ENCODE assay signal across 20 cellular contexts in genomic region chr10:74831518-74832120, GRCh38. TPM values are rescaled to one million over a fixed set of nuclear protein-coding genes. Genes with fewer than 3 reads are reported as not detected.
DNase-seq lines count a peak whose midpoint lies in the region; ATAC-seq, FAIRE-seq and TF ChIP-seq lines count a peak whose summit lies in the region.
"Had no signal": no experiment of that assay in that cellular context is flagged by ENCODE, and none has a peak within 500 bp of the region (broad histone marks: within the 10 kb centered on the region; RNA-seq: fewer than 3 reads in every experiment).

No MANE protein-coding gene starts in this region.

- H3K4me1 ChIP-seq in pancreas = peaks cover 7 to 42% (median 16%) of the 10 kb centered on the region in 3 donors

- no peak for TF ChIP-seq CTCF in CD14-positive monocyte (IDR thresholded peaks at IDR 0.05)
- TF ChIP-seq CTCF in activated B cell treated with CpG ODN at 0.5 μM for 24 hours (IDR thresholded peaks at IDR 0.05) = no peak
- no peak for TF ChIP-seq CTCF in neural crest cell (conservative IDR thresholded peaks at IDR 0.05)
- TF ChIP-seq CTCF in pancreas (IDR thresholded peaks at IDR 0.05) = no peak

- H3K27ac Mint-ChIP-seq in CD14-positive monocyte (peak overlapping the region in 5 of 7 donors; percentile 13 to 70 (median 55)), activated B cell treated with CpG ODN at 0.5 μM for 24 hours (peak overlapping the region; percentile 5), neural crest cell (ENCODE audit: unreplicated experiment) (peak overlapping the region; percentile 16)
- H3K27ac Mint-ChIP-seq: activated CD8-positive, alpha-beta memory T cell treated with anti-CD3 and anti-CD28 coated beads, Interleukin-2, amount 10 ng/mL, durations not matched to agents 7 days and 5 days had no signal

- H3K27ac ChIP-seq in pancreas = peak overlapping the region in 1 of 4 donors; percentile 5
- H3K27ac ChIP-seq: parathyroid adenoma, thoracic aorta had no signal

- FAIRE-seq in GM12892 (lab: Jason Lieb, UNC) (peak; percentile 44), pancreas (lab: Jason Lieb, UNC) (no peak)
- FAIRE-seq: H1, islet of Langerhans, K562 had no signal

- H3K4me1 Mint-ChIP-seq in CD14-positive monocyte (peaks cover 51% of the 10 kb centered on the region), activated B cell treated with CpG ODN at 0.5 μM for 24 hours (peaks cover 72% of the 10 kb centered on the region), neural crest cell (peaks cover 41% of the 10 kb centered on the region)

- H3K4me3 ChIP-seq in pancreas = no peak overlapping the region
- H3K4me3 ChIP-seq: K562, lung, thoracic aorta had no signal

- H3K9me3 Mint-ChIP-seq in CD14-positive monocyte (no peaks in the 10 kb centered on the region), activated B cell treated with CpG ODN at 0.5 μM for 24 hours (no peaks in the 10 kb centered on the region), neural crest cell (peaks cover 13% of the 10 kb centered on the region)
- H3K9me3 Mint-ChIP-seq: CD8-positive, alpha-beta memory T cell had no signal

- H3K36me3 Mint-ChIP-seq in CD14-positive monocyte (peaks cover 0 to 5% of the 10 kb centered on the region in 2 donors), activated B cell treated with CpG ODN at 0.5 μM for 24 hours (ENCODE audit: low read depth) (peaks cover 7% of the 10 kb centered on the region), neural crest cell (ENCODE audit: low read depth) (peaks cover 17% of the 10 kb centered on the region)

- TF ChIP-seq POLR2A in GM12892 (IDR thresholded peaks at IDR 0.05; ENCODE audit: low read depth, low read length) = no peak

- CTCF ChIA-PET in activated B cell treated with CpG ODN at 0.5 μM for 24 hours (lab: Charles Lee) = no interaction called here

- intact Hi-C loops in CD14-positive monocyte (cut with micrococcal nuclease) (no loop called here), activated B cell treated with CpG ODN at 0.5 μM for 24 hours (cut with micrococcal nuclease) (no loop called here), pancreas (cut with DNase I) (no loop called here)

- WGBS in pancreas, 2 donors = 24 to 26% methylated on average over 1 of the region's 1 CpG

- H3K27me3 Mint-ChIP-seq in CD14-positive monocyte (ENCODE audit: low read depth in 3 of 3) (no peaks in the 10 kb centered on the region), activated B cell treated with CpG ODN at 0.5 μM for 24 hours (no peaks in the 10 kb centered on the region), neural crest cell (ENCODE audit: low read depth) (no peaks in the 10 kb centered on the region)
- H3K27me3 Mint-ChIP-seq: activated CD8-positive, alpha-beta memory T cell treated with anti-CD3 and anti-CD28 coated beads, Interleukin-2, amount 10 ng/mL, durations not matched to agents 7 days and 5 days; CD8-positive, alpha-beta memory T cell had no signal

- H3K27me3 ChIP-seq in pancreas = no peaks in the 10 kb centered on the region

- no peaks in the 10 kb centered on the region for H3K9me3 ChIP-seq in pancreas
- H3K9me3 ChIP-seq: thoracic aorta had no signal

- POLR2A ChIA-PET in activated B cell treated with CpG ODN at 0.5 μM for 24 hours (lab: Charles Lee) = interaction anchor here (0.9 kb wide), 1 partner anchor 146 kb away, joined by 3 read pairs; no protein-coding TSS in a partner anchor

- H3K36me3 ChIP-seq in pancreas = no peaks in the 10 kb centered on the region

- H3K4me3 Mint-ChIP-seq in CD14-positive monocyte (no peak overlapping the region), activated B cell treated with CpG ODN at 0.5 μM for 24 hours (no peak overlapping the region), neural crest cell (peak overlapping the region; percentile 0)
- H3K4me3 Mint-ChIP-seq: activated CD8-positive, alpha-beta memory T cell treated with anti-CD3 and anti-CD28 coated beads, Interleukin-2, amount 10 ng/mL, durations not matched to agents 7 days and 5 days had no signal

- DNase-seq in CD14-positive monocyte (ENCODE audit: low spot score) (no peak), GM12892 (ENCODE audit: insufficient read length) (no peak), activated B cell treated with CpG ODN at 0.5 μM for 24 hours (no peak), neural crest cell (ENCODE audit: low read depth, low spot score) (no peak), D341Med (ENCODE audit: low spot score) (no peak), pancreas (no peak), HCEC 1CT (no peak)
- DNase-seq in activated naive CD4-positive, alpha-beta T cell treated with Interleukin-2 at 50 U/mL for 16 hours = no peak
- DNase-seq: activated CD8-positive, alpha-beta memory T cell treated with anti-CD3 and anti-CD28 coated beads, Interleukin-2, amount 10 ng/mL, durations not matched to agents 7 days and 5 days; activated effector memory CD4-positive, alpha-beta T cell treated with Interleukin-2 at 50 U/mL for 16 hours; amniotic stem cell; CD8-positive, alpha-beta memory T cell; DMS79; NCI-H2029 had no signal

- no peak for ATAC-seq in activated B cell treated with CpG ODN at 0.5 μM for 24 hours (ENCODE audit: low read depth)
- no peak for ATAC-seq in pancreas
- ATAC-seq: activated CD8-positive, alpha-beta memory T cell treated with anti-CD3 and anti-CD28 coated beads, Interleukin-2, amount 10 ng/mL, durations not matched to agents 7 days and 5 days; K562 had no signal

RNA-seq across cellular contexts. Expression of gene KAT6B, which starts 5.2 kb away (rescaled TPM):
- 1 to 10 TPM; 3.3 to 6.2 TPM for polyA plus RNA-seq in CD14-positive monocyte
- polyA plus RNA-seq in GM12892 (2012; ENCODE audit: missing spikeins) = 15.1 TPM
- total RNA-seq in activated B cell treated with CpG ODN at 0.5 μM for 24 hours = 39.6 and 45.2 TPM in 2 replicates
- total RNA-seq in neural crest cell = 34.2 and 35.0 TPM in 2 replicates
- 10 to 100 TPM; 16.2 to 28.6 (median 21.9) TPM for total RNA-seq in pancreas
- 1 to 10 TPM; 7.6 to 8.7 TPM for polyA plus RNA-seq in pancreas

Comparison
In these comparisons a context has a peak if more than half of its experiments do, and no peak if none do; other contexts are left out.
1. H3K27ac Mint-ChIP-seq: peak in every context shown above with its lines; median percentile 55 in CD14-positive monocyte; 16 in neural crest cell; 5 in activated B cell treated with CpG ODN at 0.5 μM for 24 hours.